ENCODE assay signal across 18 cellular contexts in the genomic region with DNA sequence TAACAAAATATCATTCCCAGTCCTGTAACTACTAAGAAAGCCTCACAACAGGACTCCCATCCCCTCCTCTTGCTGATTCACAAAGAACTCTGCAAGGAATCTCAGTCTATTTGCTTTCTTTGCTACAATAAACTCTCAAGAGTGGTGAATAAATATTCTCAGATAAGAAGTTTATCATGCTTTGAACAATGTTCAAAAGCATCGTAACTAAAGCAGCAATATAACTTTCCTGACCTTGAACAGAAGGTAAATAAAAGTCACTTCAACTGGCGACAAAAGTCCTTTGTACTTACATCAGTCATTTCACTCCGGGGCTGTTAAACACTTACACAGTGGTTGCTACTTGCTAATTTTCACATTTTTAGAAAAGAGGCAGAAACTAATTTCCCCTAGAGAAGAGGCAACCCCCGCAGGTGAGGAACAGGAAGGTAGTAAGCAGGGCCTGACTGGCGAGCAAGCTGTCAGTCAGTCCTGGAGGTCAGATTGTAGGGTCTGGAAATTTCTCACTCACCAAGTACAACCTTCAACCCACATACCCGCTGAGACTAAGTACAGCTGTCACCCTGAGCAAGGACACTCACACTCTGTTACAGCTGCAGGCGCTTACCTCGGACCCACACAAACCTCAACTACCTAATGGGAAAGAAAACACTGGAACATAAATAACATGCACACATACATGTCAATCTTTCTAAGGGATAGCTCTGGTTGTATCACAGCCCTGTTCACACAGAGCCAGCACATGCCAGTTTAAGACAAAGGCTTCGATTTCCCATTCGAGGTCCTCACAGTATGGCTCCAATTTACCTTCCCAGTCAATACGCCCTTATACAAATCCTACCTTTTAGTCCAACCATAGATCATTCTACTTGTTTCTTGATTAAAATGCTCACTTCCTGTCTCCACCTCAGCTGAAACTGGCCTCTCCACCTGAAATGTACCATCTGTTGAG.
DNase-seq lines count a peak whose midpoint lies in the region; ATAC-seq and TF ChIP-seq lines count a peak whose summit lies in the region.
"Had no signal": no experiment of that assay in that cellular context is flagged by ENCODE, and none has a peak within 500 bp of the region (broad histone marks: within the 10 kb centered on the region; RNA-seq: fewer than 3 reads in every experiment).

No MANE protein-coding gene starts in this region.

- H3K4me1 ChIP-seq in Caco-2, result peaks cover 36% of the 10 kb centered on the region

- H3K9me3 Mint-ChIP-seq in Caco-2 (ENCODE audit: unreplicated experiment), result no peaks in the 10 kb centered on the region
- H3K9me3 Mint-ChIP-seq: activated CD4-positive, alpha-beta T cell treated with anti-CD3 and anti-CD28 coated beads, Interleukin-2, amount 10 ng/mL, durations not matched to agents 24 days and 14 days had no signal

- peaks cover 59% of the 10 kb centered on the region for H3K36me3 Mint-ChIP-seq in Caco-2 (ENCODE audit: insufficient read depth, unreplicated experiment)

- intact Hi-C loops in Caco-2 (cut with micrococcal nuclease; ENCODE audit: unreplicated experiment), result loop anchor here (1.0 to 5.0 kb wide), 7 partner anchors 15 to 448 kb away; no protein-coding TSS in a partner anchor

- no peak for ATAC-seq in GM21423 (IDR thresholded peaks at IDR 0.05; ENCODE audit: unreplicated experiment)
- ATAC-seq in HG03571 (IDR thresholded peaks at IDR 0.05; ENCODE audit: unreplicated experiment), result no peak

- no peaks in the 10 kb centered on the region for H3K27me3 Mint-ChIP-seq in Caco-2 (ENCODE audit: insufficient read depth, unreplicated experiment)
- H3K27me3 Mint-ChIP-seq: activated CD4-positive, alpha-beta T cell treated with anti-CD3 and anti-CD28 coated beads, Interleukin-2, amount 10 ng/mL, durations not matched to agents 24 days and 14 days; IgD-negative memory B cell had no signal

- TF ChIP-seq CTCF in Caco-2 (IDR thresholded peaks at IDR 0.05; ENCODE audit: insufficient read depth in 1 of 2, low read depth in 1 of 2, low read length in 1 of 2, severe bottlenecking in 1 of 2, unreplicated experiment in 1 of 2) (no peak), choroid plexus epithelial cell (conservative IDR thresholded peaks at IDR 0.05; ENCODE audit: low read depth, low read length) (no peak), foreskin fibroblast (IDR thresholded peaks at IDR 0.05; ENCODE audit: low read depth, low read length) (no peak)

- POLR2A ChIA-PET in Caco-2 (lab: Charles Lee), result no interaction called here

- DNase-seq in Caco-2 (peak; percentile 69 to 73), NCI-H1417 (lab: John Stamatoyannopoulos, UW) (peak in 2 of 3 experiments; percentile 59 to 76), choroid plexus epithelial cell (ENCODE audit: low read depth) (peak; percentile 46), myocyte (ENCODE audit: low read depth) (peak; percentile 87), foreskin fibroblast (no peak), globus pallidus (ENCODE audit: low spot score) (no peak)
- DNase-seq: activated CD4-positive, alpha-beta T cell treated with anti-CD3 and anti-CD28 coated beads, Interleukin-2, amount 10 ng/mL, durations not matched to agents 24 days and 14 days; activated T-cell treated with anti-CD3 and anti-CD28 coated beads, Interleukin-2, amount 50 U/mL, for 48 hours; DMS 273 treated with DMSO at 0.1 percent for 48 hours; esophagus squamous epithelium; hippocampal formation; NCI-H1092 treated with DMSO at 0.1 percent for 48 hours; NCI-H82; nucleus accumbens had no signal

- H3K27me3 ChIP-seq in Caco-2 (replicated peaks; ENCODE audit: control insufficient read depth, insufficient read depth, low read length), result no peaks in the 10 kb centered on the region; the same call in 1 of the 2 replicates
- H3K27me3 ChIP-seq: esophagus squamous epithelium had no signal

- peak overlapping the region; percentile 37 for H3K4me3 Mint-ChIP-seq in Caco-2 (ENCODE audit: unreplicated experiment)
- H3K4me3 Mint-ChIP-seq: activated CD4-positive, alpha-beta T cell treated with anti-CD3 and anti-CD28 coated beads, Interleukin-2, amount 10 ng/mL, durations not matched to agents 24 days and 14 days; IgD-negative memory B cell had no signal

- no peaks in the 10 kb centered on the region for H3K9me3 ChIP-seq in Caco-2
- H3K9me3 ChIP-seq: esophagus squamous epithelium had no signal

- no peak overlapping the region for H3K4me3 ChIP-seq in Caco-2 (ENCODE audit: low read depth, low read length)
- no peak overlapping the region for H3K4me3 ChIP-seq in choroid plexus epithelial cell (ENCODE audit: low read depth, low read length)
- no peak overlapping the region for H3K4me3 ChIP-seq in foreskin fibroblast (ENCODE audit: low read depth in 1 of 2, low read length in 2 of 2)
- H3K4me3 ChIP-seq: esophagus squamous epithelium, skin epidermis had no signal

- peaks cover 20% of the 10 kb centered on the region for H3K4me1 Mint-ChIP-seq in Caco-2 (ENCODE audit: low read depth, unreplicated experiment)

- CTCF ChIA-PET in Caco-2 (lab: Charles Lee), result no interaction called here

- BruUV-seq in Caco-2 (replicated peaks; lab: Mats Ljungman, UMichigan), result no TSS peak

- H3K27ac Mint-ChIP-seq in Caco-2 (ENCODE audit: unreplicated experiment), result peak overlapping the region; percentile 92
- H3K27ac Mint-ChIP-seq: activated CD4-positive, alpha-beta T cell treated with anti-CD3 and anti-CD28 coated beads, Interleukin-2, amount 10 ng/mL, durations not matched to agents 24 days and 14 days; IgD-negative memory B cell had no signal

- H3K36me3 ChIP-seq in Caco-2 (ENCODE audit: control insufficient read depth, insufficient read depth, low read length), result peaks cover 3% of the 10 kb centered on the region

Comparison
In these comparisons a context has a peak if more than half of its experiments do, and no peak if none do; other contexts are left out.
1. DNase-seq: peak in Caco-2 (2 of 2), NCI-H1417 (2 of 3), choroid plexus epithelial cell (single experiment) and myocyte (single experiment); none in foreskin fibroblast (0 of 2) and globus pallidus (single experiment).